9 cellular contexts compared by ENCODE assay signal in genomic region chr1:24201941-24202440, GRCh38. TPM values are rescaled to one million over a fixed set of nuclear protein-coding genes. Genes with fewer than 3 reads are reported as not detected.
A peak's percentile ranks its signal among the peaks of the same experiment; 100 is the strongest.
DNase-seq lines count a peak whose midpoint lies in the region; ATAC-seq and TF ChIP-seq lines count a peak whose summit lies in the region.
"Had no signal": no experiment of that assay in that cellular context is flagged by ENCODE, and none has a peak within 500 bp of the region (broad histone marks: within the 10 kb centered on the region; RNA-seq: fewer than 3 reads in every experiment).

No MANE protein-coding gene starts in this region.

- TF ChIP-seq CTCF in Peyer's patch (IDR thresholded peaks at IDR 0.05) (peak; percentile 61 to 97 (median 84)), uterus (IDR thresholded peaks at IDR 0.05) (peak; percentile 58 to 87 (median 76))

- no peak for ATAC-seq in GM19463 (IDR thresholded peaks at IDR 0.05; ENCODE audit: unreplicated experiment)

- H3K4me1 ChIP-seq in Peyer's patch (peaks cover 0 to 7% (median 5%) of the 10 kb centered on the region in 4 donors), uterus (peaks cover 0 to 3% of the 10 kb centered on the region in 2 donors)

- H3K36me3 ChIP-seq in Peyer's patch = no peaks in the 10 kb centered on the region
- no peaks in the 10 kb centered on the region for H3K36me3 ChIP-seq in uterus

- H3K4me3 ChIP-seq in Peyer's patch (no peak overlapping the region), uterus (no peak overlapping the region)

- H3K27ac ChIP-seq in Peyer's patch = peak overlapping the region in 2 of 4 donors; percentile 11 to 16
- peak overlapping the region; percentile 33 to 66 for H3K27ac ChIP-seq in uterus

- intact Hi-C loops in uterus (cut with DNase I; ENCODE audit: low total_unique reads) = loop anchor here (2.0 kb wide), 1 partner anchor 191 kb away; no protein-coding TSS in a partner anchor

- no peaks in the 10 kb centered on the region for H3K9me3 ChIP-seq in Peyer's patch
- no peaks in the 10 kb centered on the region for H3K9me3 ChIP-seq in uterus

- DNase-seq in D341Med (ENCODE audit: low spot score) (peak; percentile 74), HuH-7.5 (ENCODE audit: low spot score) (peak; percentile 63), Peyer's patch (peak; percentile 73 to 95 (median 83)), foreskin melanocyte (peak; percentile 94), non-pigmented ciliary epithelial cell (ENCODE audit: low read depth) (peak; percentile 48), uterus (peak; percentile 75 to 86)
- DNase-seq in activated naive CD4-positive, alpha-beta T cell (lab: John Stamatoyannopoulos, UW) = peak in 3 of 4 experiments; percentile 12 to 45 (median 21)

- no peaks in the 10 kb centered on the region for H3K27me3 ChIP-seq in Peyer's patch
- no peaks in the 10 kb centered on the region for H3K27me3 ChIP-seq in uterus

- TF ChIP-seq POLR2A in Peyer's patch (IDR thresholded peaks at IDR 0.05) (peak in 1 of 2 donors; percentile 13), uterus (IDR thresholded peaks at IDR 0.05) (no peak)

RNA-seq across cellular contexts. Expression of gene IFNLR1, which starts 14.9 kb away (rescaled TPM):
- 10 to 100 TPM in 3 of 4 donors, 1 to 10 TPM in 1; 9.1 to 38.2 (median 36.1) TPM for total RNA-seq in Peyer's patch
- total RNA-seq in uterus = 1 to 10 TPM in 2 of 4 donors, under 1 TPM in 1, not detected in 1; 0.29 to 2.6 (median 1.3) TPM

RNA-seq across cellular contexts. Expression of gene IL22RA1, which starts 59.1 kb away (rescaled TPM):
- total RNA-seq in Peyer's patch (10 to 100 TPM in 3 of 4 donors, 1 to 10 TPM in 1; 9.9 to 87.9 (median 74.5) TPM), uterus (under 1 TPM in 2 of 4 donors, not detected in 2; 0.21 to 0.37 TPM)
- total RNA-seq: T-helper 2 cell treated with Interferon-gamma antibody and Interleukin-4, amounts not matched to agents 100 ng/mL and 5 ng/mL, for 36 hours had no signal

Comparison
In these comparisons a context has a peak if more than half of its experiments do, and no peak if none do; other contexts are left out.
1. DNase-seq: peak in every context shown above with its lines; median percentile 94 in foreskin melanocyte; 83 in Peyer's patch; 80 in uterus; 74 in D341Med; 63 in HuH-7.5; 48 in non-pigmented ciliary epithelial cell; 21 in activated naive CD4-positive, alpha-beta T cell.
2. RNA of gene IL22RA1, which starts 59.1 kb away (total RNA-seq): 9.9 to 87.9 TPM in Peyer's patch; 0.21 to 0.37 TPM in uterus; every median in the first group is over 4 times any median in the second.